In genomic region chr2:133660511-133660910, GRCh38 we compare ENCODE assay signal across 9 cellular contexts.
"Had no signal": no experiment of that assay in that cellular context is flagged by ENCODE, and none has a peak within 500 bp of the region (broad histone marks: within the 10 kb centered on the region; RNA-seq: fewer than 3 reads in every experiment).

No MANE protein-coding gene starts in this region.

- H3K27ac Mint-ChIP-seq: HFFc6 had no signal

- H3K4me3 ChIP-seq: HAP-1, K562 had no signal

- H3K4me1 ChIP-seq: HAP-1 had no signal

- ATAC-seq: HCT116, HepG2, K562 had no signal

- H3K9me3 ChIP-seq: HAP-1 had no signal

- H3K4me3 Mint-ChIP-seq: HFFc6 had no signal

- DNase-seq: GOT3, H7, HFFc6, KG1 had no signal

- H3K27ac ChIP-seq: HL-60 had no signal

- H3K36me3 ChIP-seq: HAP-1 had no signal

- H3K9me3 Mint-ChIP-seq: HFFc6 had no signal
